ENCODE assay signal across 22 cellular contexts in the genomic region with DNA sequence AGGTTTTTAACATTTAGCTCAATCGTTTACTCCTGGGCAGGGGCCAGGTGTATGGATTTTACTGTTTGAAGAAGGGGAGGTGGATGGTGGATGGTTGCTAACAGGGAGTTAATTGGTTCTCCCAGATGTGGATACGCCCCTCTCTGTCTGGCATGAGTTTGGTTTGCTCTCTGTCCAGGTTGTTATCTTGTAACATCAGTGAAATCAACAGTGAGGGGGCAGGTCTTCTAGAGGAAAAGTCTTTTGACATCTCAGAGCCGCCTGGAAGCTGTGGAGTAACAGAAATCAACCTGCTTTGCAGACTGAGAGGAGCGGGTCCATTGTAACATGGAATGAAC.
"Had no signal": no experiment of that assay in that cellular context is flagged by ENCODE, and none has a peak within 500 bp of the region (broad histone marks: within the 10 kb centered on the region; RNA-seq: fewer than 3 reads in every experiment).

No MANE protein-coding gene starts in this region.

- H3K4me2 ChIP-seq: smooth muscle cell had no signal

- DNase-seq: activated B cell treated with CpG ODN at 0.5 μM for 24 hours; activated CD4-positive, alpha-beta T cell treated with anti-CD3 and anti-CD28 coated beads for 36 hours; activated CD4-positive, alpha-beta T cell treated with anti-CD3 and anti-CD28 coated beads, Interleukin-2, amount 50 U/mL, for 4 hours; activated CD8-positive, alpha-beta memory T cell treated with anti-CD3 and anti-CD28 coated beads, Interleukin-2, amount 50 U/mL, for 48 hours; activated naive CD4-positive, alpha-beta T cell treated with Interleukin-2 at 50 U/mL for 16 hours; activated naive CD8-positive, alpha-beta T cell treated with anti-CD3 and anti-CD28 coated beads, Interleukin-2, amount 10 ng/mL, durations not matched to agents 7 days and 5 days; activated T-cell treated with anti-CD3 and anti-CD28 coated beads, Interleukin-2, amount 50 U/mL, for 4 hours; amniotic stem cell; colonic mucosa; dorsolateral prefrontal cortex; esophagus squamous epithelium; gastrocnemius medialis; left colon; lower lobe of right lung; naive B cell; sigmoid colon; stimulated activated CD4-positive, alpha-beta T cell treated with anti-CD3 and anti-CD28 coated beads, Interleukin-15, amount 100 ng/mL, for 24 hours; stimulated activated naive B cell treated with anti-CD40 and anti-IgM and Interleukin-4, amounts not matched to agents 10 μg/mL and 1 μg/mL and 100 μg/mL, for 72 hours; T1000; trophoblast cell; uterus had no signal

- H3K27ac ChIP-seq: colonic mucosa, dorsolateral prefrontal cortex, esophagus squamous epithelium, gastrocnemius medialis, lower lobe of right lung, sigmoid colon, uterus had no signal

- H3K27me3 ChIP-seq: colonic mucosa, dorsolateral prefrontal cortex, esophagus squamous epithelium, gastrocnemius medialis, sigmoid colon, uterus had no signal

- H3K36me3 ChIP-seq: colonic mucosa, gastrocnemius medialis, uterus had no signal

- H3K9me3 ChIP-seq: colonic mucosa, esophagus squamous epithelium, gastrocnemius medialis, lower lobe of right lung, sigmoid colon, uterus had no signal

- H3K4me1 ChIP-seq: colonic mucosa, uterus had no signal

- H3K4me3 ChIP-seq: colonic mucosa, dorsolateral prefrontal cortex, esophagus squamous epithelium, gastrocnemius medialis, lower lobe of right lung, sigmoid colon, smooth muscle cell, uterus had no signal

- ATAC-seq: activated CD4-positive, alpha-beta T cell treated with anti-CD3 and anti-CD28 coated beads for 36 hours; gastrocnemius medialis; left colon; lower lobe of right lung; stimulated activated naive B cell treated with anti-CD40 and anti-IgM and Interleukin-4, amounts not matched to agents 10 μg/mL and 1 μg/mL and 100 μg/mL, for 72 hours had no signal
